ENCODE assay signal across 21 cellular contexts in genomic region chr12:3888654-3889053, GRCh38.
"Had no signal": no experiment of that assay in that cellular context is flagged by ENCODE, and none has a peak within 500 bp of the region (broad histone marks: within the 10 kb centered on the region; RNA-seq: fewer than 3 reads in every experiment).

No MANE protein-coding gene starts in this region.

- H3K27ac ChIP-seq: ascending aorta, brain microvascular endothelial cell, left lung, neural progenitor cell, right lobe of liver, skin epidermis, stomach, suprapubic skin, tibial nerve had no signal

- H3K36me3 ChIP-seq: ascending aorta, brain microvascular endothelial cell, left lung, neural progenitor cell, right lobe of liver, stomach, suprapubic skin, tibial nerve had no signal

- DNase-seq: activated CD4-positive, alpha-beta T cell treated with anti-CD3 and anti-CD28 coated beads for 1 hour; activated CD4-positive, alpha-beta T cell treated with anti-CD3 and anti-CD28 coated beads, Interleukin-2, amount 50 U/mL, for 1 hour; activated CD8-positive, alpha-beta T cell treated with anti-CD3 and anti-CD28 coated beads, Interleukin-2, amount 10 ng/mL, durations not matched to agents 7 days and 5 days; activated T-cell treated with anti-CD3 and anti-CD28 coated beads, Interleukin-2, amount 50 U/mL, for 1 hour; brain microvascular endothelial cell; caudate nucleus; dermis blood vessel endothelial cell; effector memory CD8-positive, alpha-beta T cell; hippocampal formation; kidney glomerular epithelial cell; left lung; naive thymus-derived CD4-positive, alpha-beta T cell; posterior cingulate gyrus; right lobe of liver; stimulated activated CD4-positive, alpha-beta T cell treated with anti-CD3 and anti-CD28 coated beads, Interleukin-1b, Interleukin-23, amount 100 ng/mL, for 48 hours; stomach had no signal

- H3K9me3 ChIP-seq: ascending aorta, left lung, right lobe of liver, stomach, suprapubic skin, tibial nerve had no signal

- H3K4me3 ChIP-seq: ascending aorta, left lung, neural progenitor cell, right lobe of liver, skin epidermis, stomach, suprapubic skin, tibial nerve had no signal

- H3K4me1 ChIP-seq: left lung, right lobe of liver, suprapubic skin had no signal

- H3K27me3 ChIP-seq: ascending aorta, brain microvascular endothelial cell, left lung, neural progenitor cell, right lobe of liver, tibial nerve had no signal
